Comparison of ENCODE assay signal across 9 cellular contexts in genomic region chrX:10617964-10618342, GRCh38. TPM values are rescaled to one million over a fixed set of nuclear protein-coding genes. Genes with fewer than 3 reads are reported as not detected.
DNase-seq lines count a peak whose midpoint lies in the region; ATAC-seq, FAIRE-seq and TF ChIP-seq lines count a peak whose summit lies in the region.
"Had no signal": no experiment of that assay in that cellular context is flagged by ENCODE, and none has a peak within 500 bp of the region (broad histone marks: within the 10 kb centered on the region; RNA-seq: fewer than 3 reads in every experiment).

No MANE protein-coding gene starts in this region.

- intact Hi-C loops in activated CD4-positive, alpha-beta memory T cell treated with anti-CD3 and anti-CD28 coated beads for 36 hours (cut with micrococcal nuclease), result loop anchor here (2.0 kb wide), 1 partner anchor 427 kb away; no protein-coding TSS in a partner anchor

- peak overlapping the region in 1 of 2 donors; percentile 28 for H3K9ac ChIP-seq in mucosa of rectum (ENCODE audit: low read depth in 1 of 2, low read length in 2 of 2)

- H3K27ac Mint-ChIP-seq in activated CD4-positive, alpha-beta memory T cell treated with anti-CD3 and anti-CD28 coated beads for 36 hours, result no peak overlapping the region

- no peak for DNase-seq in BJ (ENCODE audit: low read depth)
- peak; percentile 17 for DNase-seq in NCI-H146 treated with DMSO at 0.1 percent for 48 hours (lab: John Stamatoyannopoulos, UW; ENCODE audit: unreplicated experiment)
- peak; percentile 82 for DNase-seq in bronchial epithelial cell (ENCODE audit: low read depth)
- DNase-seq in activated CD4-positive, alpha-beta memory T cell treated with anti-CD3 and anti-CD28 coated beads for 36 hours, result no peak
- no peak for DNase-seq in hippocampal formation (lab: John Stamatoyannopoulos, UW)
- DNase-seq: NCI-H1105 treated with DMSO at 0.1 percent for 48 hours had no signal

- H3K4me3 ChIP-seq in BJ (ENCODE audit: low read depth, low read length) (peak overlapping the region; percentile 75), bronchial epithelial cell (ENCODE audit: low read depth, low read length) (no peak overlapping the region), mucosa of rectum (ENCODE audit: low read length in 2 of 2) (peak overlapping the region; percentile 67 to 78)

- H3K4me3 Mint-ChIP-seq in activated CD4-positive, alpha-beta memory T cell treated with anti-CD3 and anti-CD28 coated beads for 36 hours, result no peak overlapping the region

- CTCF ChIA-PET in BJ (lab: Yijun Ruan, JAX), result interaction anchor here (2.7 to 3.2 kb wide), 2 partner anchors 428 kb away, joined by 12 to 14 read pairs; no protein-coding TSS in a partner anchor
- CTCF ChIA-PET in activated CD4-positive, alpha-beta memory T cell treated with anti-CD3 and anti-CD28 coated beads for 36 hours (lab: Charles Lee), result interaction anchor here (1.5 kb wide), 1 partner anchor 428 kb away, joined by 4 read pairs; no protein-coding TSS in a partner anchor

- TF ChIP-seq CTCF in BJ (IDR thresholded peaks at IDR 0.05; ENCODE audit: insufficient read depth, low read depth, low read length) (no peak), bronchial epithelial cell (IDR thresholded peaks at IDR 0.05; ENCODE audit: insufficient read depth, low read length, severe bottlenecking) (no peak)

- H3K27me3 ChIP-seq in BJ (ENCODE audit: control insufficient read depth, insufficient read depth, low read length) (no peaks in the 10 kb centered on the region), bronchial epithelial cell (ENCODE audit: control insufficient read depth, insufficient read depth, low read length) (no peaks in the 10 kb centered on the region), mucosa of rectum (ENCODE audit: control insufficient read depth in 2 of 2, insufficient read depth in 2 of 2, low read length in 2 of 2) (peaks cover 6 to 10% of the 10 kb centered on the region in 2 donors)

- no peaks in the 10 kb centered on the region for H3K36me3 ChIP-seq in BJ (ENCODE audit: control insufficient read depth, insufficient read depth, low read length)
- no peaks in the 10 kb centered on the region for H3K36me3 ChIP-seq in bronchial epithelial cell (ENCODE audit: control insufficient read depth, insufficient read depth, low read length)
- no peaks in the 10 kb centered on the region for H3K36me3 ChIP-seq in mucosa of rectum (ENCODE audit: control insufficient read depth in 2 of 2, insufficient read depth in 2 of 2, low read length in 2 of 2)

- POLR2A ChIA-PET in BJ (lab: Charles Lee), result no interaction called here
- POLR2A ChIA-PET in activated CD4-positive, alpha-beta memory T cell treated with anti-CD3 and anti-CD28 coated beads for 36 hours (lab: Charles Lee), result no interaction called here

- FAIRE-seq in bronchial epithelial cell (lab: Jason Lieb, UNC), result no peak

- H3K9me3 Mint-ChIP-seq in activated CD4-positive, alpha-beta memory T cell treated with anti-CD3 and anti-CD28 coated beads for 36 hours, result no peaks in the 10 kb centered on the region

- H3K27ac ChIP-seq in mucosa of rectum (ENCODE audit: low read depth in 2 of 2, low read length in 2 of 2), result peak overlapping the region; percentile 38 to 53

- peaks cover 4% of the 10 kb centered on the region for H3K4me1 Mint-ChIP-seq in activated CD4-positive, alpha-beta memory T cell treated with anti-CD3 and anti-CD28 coated beads for 36 hours (ENCODE audit: low read depth)

- ATAC-seq in GM18907 (IDR thresholded peaks at IDR 0.05; ENCODE audit: unreplicated experiment) (no peak), HG03571 (IDR thresholded peaks at IDR 0.05; ENCODE audit: unreplicated experiment) (no peak)

- H3K36me3 Mint-ChIP-seq in activated CD4-positive, alpha-beta memory T cell treated with anti-CD3 and anti-CD28 coated beads for 36 hours, result no peaks in the 10 kb centered on the region

- peaks cover 23% of the 10 kb centered on the region for H3K27me3 Mint-ChIP-seq in activated CD4-positive, alpha-beta memory T cell treated with anti-CD3 and anti-CD28 coated beads for 36 hours

- H3K4me1 ChIP-seq in mucosa of rectum (ENCODE audit: control insufficient read depth in 2 of 2, insufficient read depth in 2 of 2, low read length in 2 of 2), result peaks cover 12 to 13% of the 10 kb centered on the region in 2 donors

- no peaks in the 10 kb centered on the region for H3K9me3 ChIP-seq in mucosa of rectum (ENCODE audit: control insufficient read depth in 2 of 2, low read length in 2 of 2)

RNA-seq across cellular contexts. Expression of gene MID1, which starts 2.4 kb away (rescaled TPM):
- polyA plus RNA-seq in BJ (2011; rRNA removed), result 21.5 and 42.6 TPM in 2 replicates
- 38.1 and 40.1 TPM in 2 replicates for polyA minus RNA-seq in BJ (2011; rRNA and poly(A)+ RNA removed)
- total RNA-seq in bronchial epithelial cell, result 3.2 and 3.4 TPM in 2 replicates
- under 1 TPM; 0.27 to 0.36 TPM for total RNA-seq in activated CD4-positive, alpha-beta memory T cell treated with anti-CD3 and anti-CD28 coated beads for 36 hours

Comparison
In these comparisons a context has a peak if more than half of its experiments do, and no peak if none do; other contexts are left out.
1. DNase-seq: peak in NCI-H146 treated with DMSO at 0.1 percent for 48 hours (single experiment) and bronchial epithelial cell (single experiment); none in BJ (single experiment), activated CD4-positive, alpha-beta memory T cell treated with anti-CD3 and anti-CD28 coated beads for 36 hours (single experiment) and hippocampal formation (0 of 2).